21 cellular contexts compared by ENCODE assay signal in the genomic region with DNA sequence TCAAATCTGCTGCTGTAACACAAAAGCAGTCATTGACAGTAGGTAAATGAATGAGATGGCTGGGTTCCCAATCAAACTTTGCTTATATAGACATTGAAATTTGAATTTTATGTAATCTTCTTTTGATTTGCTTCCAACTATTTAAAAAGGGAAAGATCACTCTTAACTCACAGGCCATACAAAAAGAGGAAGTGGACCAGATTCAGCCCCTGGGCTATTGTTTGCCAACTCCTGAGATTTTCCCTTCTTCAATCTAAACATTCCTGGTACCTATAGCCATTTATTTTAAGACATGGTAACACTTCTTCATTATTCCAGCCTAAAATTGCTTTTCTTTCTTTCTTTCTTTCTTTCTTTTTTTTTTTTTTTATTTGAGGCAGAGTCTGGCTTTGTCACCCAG.
DNase-seq lines count a peak whose midpoint lies in the region; ATAC-seq, FAIRE-seq and TF ChIP-seq lines count a peak whose summit lies in the region.
"Had no signal": no experiment of that assay in that cellular context is flagged by ENCODE, and none has a peak within 500 bp of the region (broad histone marks: within the 10 kb centered on the region; RNA-seq: fewer than 3 reads in every experiment).

No MANE protein-coding gene starts in this region.

- RAD21 ChIA-PET in GM12878 (lab: Charles Lee; ENCODE audit: unreplicated experiment) = no interaction called here

- H3K27me3 Mint-ChIP-seq in immature natural killer cell (ENCODE audit: low read depth in 3 of 3) = peaks cover 0 to 2% (median 0%) of the 10 kb centered on the region in 3 donors
- H3K27me3 Mint-ChIP-seq: CD4-positive, alpha-beta T cell had no signal

- H3K79me2 ChIP-seq in GM12878 (ENCODE audit: control insufficient read depth, insufficient read depth, low read length) = no peaks in the 10 kb centered on the region

- no peaks in the 10 kb centered on the region for H3K4me1 Mint-ChIP-seq in immature natural killer cell

- H3K27ac ChIP-seq in GM12878 (ENCODE audit: control insufficient read depth, insufficient read depth) = no peak overlapping the region
- no peak overlapping the region for H3K27ac ChIP-seq in prostate gland
- H3K27ac ChIP-seq: BLaER1 treated with 17β-estradiol and CSF1 and Interleukin-3, amounts not matched to agents 10 nM and 100 nM; GM23248; SJSA1 had no signal

- BruUV-seq in GM12878 (replicated peaks; lab: Mats Ljungman, UMichigan) = no TSS peak

- no peak overlapping the region for H3K27ac Mint-ChIP-seq in immature natural killer cell
- H3K27ac Mint-ChIP-seq: CD4-positive, alpha-beta T cell had no signal

- CTCF ChIA-PET in GM12878 (lab: Yijun Ruan, JAX) = no interaction called here

- no peak for TF ChIP-seq POLR2A in GM12878 (IDR thresholded peaks at IDR 0.05; ENCODE audit: low read depth, low read length)
- TF ChIP-seq POLR2A in prostate gland (IDR thresholded peaks at IDR 0.05) = no peak

- DNase-seq in NCI-H2029 treated with DMSO at 0.1 percent for 48 hours (lab: John Stamatoyannopoulos, UW) = peak; percentile 15
- no peak for DNase-seq in NCI-H2029 (lab: John Stamatoyannopoulos, UW)
- peak; percentile 20 to 38 for DNase-seq in Kasumi-1 (lab: John Stamatoyannopoulos, UW)
- DNase-seq in NCI-H748 (lab: John Stamatoyannopoulos, UW; ENCODE audit: unreplicated experiment) = peak; percentile 83
- DNase-seq in GM12878 (ENCODE audit: low read depth, low spot score) = no peak
- no peak for DNase-seq in immature natural killer cell
- no peak for DNase-seq in NCI-H2107 (lab: John Stamatoyannopoulos, UW)
- DNase-seq in prostate gland (ENCODE audit: low spot score) = no peak
- DNase-seq: Caco-2; CD4-positive, alpha-beta T cell; GM23248; H7; NCI-H1092 treated with DMSO at 0.1 percent for 48 hours; NCI-H446 treated with DMSO at 0.1 percent for 48 hours; Right ventricle myocardium superior; RPMI8226; T-helper 2 cell had no signal

- SMC1A ChIA-PET in GM12878 (lab: Charles Lee; ENCODE audit: uncharacterized antibody, unreplicated experiment) = no interaction called here

- no peaks in the 10 kb centered on the region for H3K4me1 ChIP-seq in GM12878 (ENCODE audit: control insufficient read depth, insufficient read depth, low read length)
- no peaks in the 10 kb centered on the region for H3K4me1 ChIP-seq in prostate gland (replicated peaks)
- H3K4me1 ChIP-seq: BLaER1 treated with 17β-estradiol and CSF1 and Interleukin-3, amounts not matched to agents 10 nM and 100 nM; Caco-2 had no signal

- no peak overlapping the region for H3K4me3 Mint-ChIP-seq in immature natural killer cell
- H3K4me3 Mint-ChIP-seq: CD4-positive, alpha-beta T cell had no signal

- intact Hi-C loops in GM12878 (cut with micrococcal nuclease; ENCODE audit: unreplicated experiment) = no loop called here
- intact Hi-C loops in prostate gland (cut with DNase I) = no loop called here

- no peak overlapping the region for H3K4me3 ChIP-seq in GM12878
- no peak overlapping the region for H3K4me3 ChIP-seq in prostate gland
- H3K4me3 ChIP-seq: BLaER1 treated with 17β-estradiol and CSF1 and Interleukin-3, amounts not matched to agents 10 nM and 100 nM; GM23248; SJSA1 had no signal

- no peak for TF ChIP-seq RAD21 in GM12878 (IDR thresholded peaks at IDR 0.05; ENCODE audit: insufficient read depth, low read depth, low read length)

- H2AFZ ChIP-seq in GM12878 (ENCODE audit: control insufficient read depth, low read depth, low read length) = no peak overlapping the region
- H2AFZ ChIP-seq: GM23248 had no signal

- in situ Hi-C loops in GM12878 (cut with MboI) = no loop called here

- H3K36me3 ChIP-seq in GM12878 (ENCODE audit: control insufficient read depth in 2 of 2, insufficient read depth in 2 of 2, low read length in 1 of 2) = no peaks in the 10 kb centered on the region
- no peaks in the 10 kb centered on the region for H3K36me3 ChIP-seq in prostate gland
- H3K36me3 ChIP-seq: BLaER1 treated with 17β-estradiol and CSF1 and Interleukin-3, amounts not matched to agents 10 nM and 100 nM; SJSA1 had no signal

- no peak for ATAC-seq in GM12878
- ATAC-seq: HepG2 had no signal

- no peaks in the 10 kb centered on the region for H4K20me1 ChIP-seq in GM12878 (ENCODE audit: control insufficient read depth, insufficient read depth)
- H4K20me1 ChIP-seq: BLaER1 treated with 17β-estradiol and CSF1 and Interleukin-3, amounts not matched to agents 10 nM and 100 nM had no signal

- peaks cover 0 to 10% (median 5%) of the 10 kb centered on the region in 6 donors for H3K9me3 Mint-ChIP-seq in immature natural killer cell

- TF ChIP-seq EP300 in GM12878 (IDR thresholded peaks at IDR 0.05; ENCODE audit: borderline replicate concordance in 1 of 2, control insufficient read depth in 1 of 2, low read depth in 2 of 2, low read length in 2 of 2) = no peak

- no peaks in the 10 kb centered on the region for H3K27me3 ChIP-seq in GM12878 (replicated peaks in 1 of 2; ENCODE audit: control insufficient read depth in 2 of 2, insufficient read depth in 2 of 2, low read length in 1 of 2)
- no peaks in the 10 kb centered on the region for H3K27me3 ChIP-seq in prostate gland (replicated peaks; ENCODE audit: insufficient read depth)
- H3K27me3 ChIP-seq: BLaER1 treated with 17β-estradiol and CSF1 and Interleukin-3, amounts not matched to agents 10 nM and 100 nM; SJSA1 had no signal

- no peak for FAIRE-seq in GM12878 (lab: Jason Lieb, UNC)
- FAIRE-seq: A204.1, HepG2 had no signal

- H3K9me3 ChIP-seq in GM12878 (replicated peaks; ENCODE audit: control insufficient read depth, insufficient read depth, low read length) = no peaks in the 10 kb centered on the region
- no peaks in the 10 kb centered on the region for H3K9me3 ChIP-seq in prostate gland
- H3K9me3 ChIP-seq: Caco-2, SJSA1 had no signal

- no peak overlapping the region for H3K4me2 ChIP-seq in GM12878 (ENCODE audit: control insufficient read depth, insufficient read depth)
- H3K4me2 ChIP-seq: BLaER1 treated with 17β-estradiol and CSF1 and Interleukin-3, amounts not matched to agents 10 nM and 100 nM had no signal

- no peaks in the 10 kb centered on the region for H3K36me3 Mint-ChIP-seq in immature natural killer cell

- TF ChIP-seq CTCF in GM12878 (IDR thresholded peaks at IDR 0.05 in 2 of 3, conservative IDR thresholded peaks at IDR 0.05 in 1 of 3; ENCODE audit: control insufficient read depth in 2 of 3, extremely low read depth in 1 of 3, insufficient read depth in 1 of 3, low read depth in 3 of 3, low read length in 3 of 3) (no peak), prostate gland (IDR thresholded peaks at IDR 0.05) (no peak)

- POLR2A ChIA-PET in GM12878 (lab: Charles Lee) = no interaction called here

- no peak overlapping the region for H3K9ac ChIP-seq in GM12878 (ENCODE audit: control insufficient read depth, insufficient read depth, low read length)
- H3K9ac ChIP-seq: BLaER1 treated with 17β-estradiol and CSF1 and Interleukin-3, amounts not matched to agents 10 nM and 100 nM; GM23248 had no signal

TF ChIP-seq in GM12878, 131 proteins besides CTCF, POLR2A, EP300 and RAD21:
- TF ChIP-seq, protein P1, sequence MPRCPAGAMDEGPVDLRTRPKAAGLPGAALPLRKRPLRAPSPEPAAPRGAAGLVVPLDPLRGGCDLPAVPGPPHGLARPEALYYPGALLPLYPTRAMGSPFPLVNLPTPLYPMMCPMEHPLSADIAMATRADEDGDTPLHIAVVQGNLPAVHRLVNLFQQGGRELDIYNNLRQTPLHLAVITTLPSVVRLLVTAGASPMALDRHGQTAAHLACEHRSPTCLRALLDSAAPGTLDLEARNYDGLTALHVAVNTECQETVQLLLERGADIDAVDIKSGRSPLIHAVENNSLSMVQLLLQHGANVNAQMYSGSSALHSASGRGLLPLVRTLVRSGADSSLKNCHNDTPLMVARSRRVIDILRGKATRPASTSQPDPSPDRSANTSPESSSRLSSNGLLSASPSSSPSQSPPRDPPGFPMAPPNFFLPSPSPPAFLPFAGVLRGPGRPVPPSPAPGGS (IDR thresholded peaks at IDR 0.05; ENCODE audit: borderline replicate concordance, insufficient read depth, low read depth, low read length, poor library complexity, severe bottlenecking) = no peak
- TF ChIP-seq SPI1 (IDR thresholded peaks at IDR 0.05; ENCODE audit: borderline replicate concordance, insufficient read depth, low read depth, low read length) (peak; percentile 80), SUZ12 (IDR thresholded peaks at IDR 0.05; ENCODE audit: unreplicated experiment) (no peak), ASH2L (IDR thresholded peaks at IDR 0.05; ENCODE audit: borderline replicate concordance, low read depth) (no peak), MEF2B (IDR thresholded peaks at IDR 0.05; ENCODE audit: partially characterized antibody, poor library complexity, severe bottlenecking) (no peak), CREM (IDR thresholded peaks at IDR 0.05; ENCODE audit: low read depth) (no peak), BHLHE40 (IDR thresholded peaks at IDR 0.05; ENCODE audit: borderline replicate concordance in 1 of 2, low read depth in 2 of 2, low read length in 1 of 2) (no peak), TCF3 (IDR thresholded peaks at IDR 0.05; ENCODE audit: borderline replicate concordance, insufficient read depth, low read depth, low read length) (no peak)

Comparison
In these comparisons a context has a peak if more than half of its experiments do, and no peak if none do; other contexts are left out.
1. DNase-seq: peak in NCI-H2029 treated with DMSO at 0.1 percent for 48 hours (single experiment), Kasumi-1 (2 of 2) and NCI-H748 (single experiment); none in NCI-H2029 (single experiment), GM12878 (single experiment), immature natural killer cell (0 of 3), NCI-H2107 (single experiment) and prostate gland (single experiment).